In genomic region chr15:78437107-78437761, GRCh38 we compare ENCODE assay signal across 2 cellular contexts.
TF ChIP-seq lines count a peak whose summit lies in the region.

No MANE protein-coding gene starts in this region.

TF ChIP-seq in HEK293, 187 proteins besides CTCF, POLR2A, EP300 and RAD21 (continued from another document):
- peak; percentile 84; the same call in 1 of the 2 replicates for TF ChIP-seq ZNF792 (tag by site-specific recombination; IDR thresholded peaks at IDR 0.05)
- no peak for TF ChIP-seq ZNF223 (tag by site-specific recombination; IDR thresholded peaks at IDR 0.05)
- no peak for TF ChIP-seq ZNF211 (tag by site-specific recombination; IDR thresholded peaks at IDR 0.05; ENCODE audit: low read depth)
- no peak for TF ChIP-seq ZNF791 (tag by site-specific recombination; IDR thresholded peaks at IDR 0.05)
- 0 out of 2 replicates have a peak, but pooled peaks have one; percentile 17 for TF ChIP-seq ZFP37 (tag by site-specific recombination; IDR thresholded peaks at IDR 0.05)
- TF ChIP-seq PRDM10 (tag by site-specific recombination; IDR thresholded peaks at IDR 0.05): peak; percentile 77
- TF ChIP-seq ZNF670 (tag by site-specific recombination; IDR thresholded peaks at IDR 0.05; ENCODE audit: low read depth): no peak
- no peak for TF ChIP-seq HOXD13 (CRISPR knock-in tag; IDR thresholded peaks at IDR 0.05; ENCODE audit: borderline replicate concordance)

TF ChIP-seq in WTC11, 78 proteins besides CTCF, POLR2A, EP300 and RAD21 (continued from another document):
- no peak for TF ChIP-seq AR (CRISPR knock-in tag; IDR thresholded peaks at IDR 0.05)
- no peak for TF ChIP-seq ZNF512 (CRISPR knock-in tag; IDR thresholded peaks at IDR 0.05; ENCODE audit: borderline replicate concordance)
- no peak for TF ChIP-seq SMAD4 (CRISPR knock-in tag; IDR thresholded peaks at IDR 0.05)
- TF ChIP-seq GTF2I (CRISPR knock-in tag; conservative IDR thresholded peaks at IDR 0.05): no peak
- no peak for TF ChIP-seq ZMAT4 (CRISPR knock-in tag; IDR thresholded peaks at IDR 0.05)
- no peak for TF ChIP-seq ZNF138 (CRISPR knock-in tag; conservative IDR thresholded peaks at IDR 0.05)
